Comparison of ENCODE assay signal across 15 cellular contexts in the genomic region with DNA sequence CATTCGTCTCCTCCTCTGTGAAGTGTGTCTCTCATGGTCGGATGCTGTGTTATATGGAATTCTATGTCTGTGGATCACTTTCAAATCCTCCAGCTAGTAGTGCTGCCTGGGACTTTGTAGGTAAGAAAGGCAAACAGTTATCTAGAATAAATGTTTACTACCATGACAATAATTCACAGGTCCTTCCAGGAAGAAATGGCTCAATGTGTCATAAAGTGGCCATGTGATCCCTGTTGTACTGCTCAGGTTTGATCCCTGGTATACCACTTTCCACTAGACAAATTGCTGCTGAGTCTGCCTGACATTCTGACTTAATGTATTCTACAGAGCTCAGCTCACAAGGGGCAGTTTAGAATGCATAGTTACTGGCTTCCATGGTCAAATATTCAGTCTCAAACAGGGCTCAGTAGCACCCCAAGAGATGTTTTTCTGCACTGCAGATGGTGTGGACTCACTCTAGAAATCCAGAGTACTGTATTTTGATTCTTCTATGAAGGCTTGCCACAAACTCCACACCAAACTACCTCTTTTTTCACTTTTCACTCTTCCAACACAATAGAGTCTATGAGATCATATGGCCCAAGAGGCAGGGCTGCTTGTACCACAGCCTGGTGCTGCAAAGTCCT. TPM values are rescaled to one million over a fixed set of nuclear protein-coding genes. Genes with fewer than 3 reads are reported as not detected.
DNase-seq lines count a peak whose midpoint lies in the region; ATAC-seq, FAIRE-seq and TF ChIP-seq lines count a peak whose summit lies in the region.
"Had no signal": no experiment of that assay in that cellular context is flagged by ENCODE, and none has a peak within 500 bp of the region (broad histone marks: within the 10 kb centered on the region; RNA-seq: fewer than 3 reads in every experiment).

No MANE protein-coding gene starts in this region.

- no peaks in the 10 kb centered on the region for H3K27me3 Mint-ChIP-seq in CD4-positive, CD25-positive, alpha-beta regulatory T cell
- peaks cover 14% of the 10 kb centered on the region for H3K27me3 Mint-ChIP-seq in mesothelial cell of epicardium (ENCODE audit: low read depth)

- H3K27ac Mint-ChIP-seq in CD4-positive, CD25-positive, alpha-beta regulatory T cell, result peak overlapping the region; percentile 13 to 70 (median 64)
- no peak overlapping the region for H3K27ac Mint-ChIP-seq in mesothelial cell of epicardium
- H3K27ac Mint-ChIP-seq: brain, CD14-positive monocyte, nephron had no signal

- no peak overlapping the region for H3K4me3 ChIP-seq in CD4-positive, CD25-positive, alpha-beta regulatory T cell (ENCODE audit: low read depth, low read length)
- H3K4me3 ChIP-seq in epithelial cell of proximal tubule (ENCODE audit: low read depth, low read length), result no peak overlapping the region

- H3K4me3 Mint-ChIP-seq in CD4-positive, CD25-positive, alpha-beta regulatory T cell, result peak overlapping the region in 2 of 4 donors; percentile 5 to 43
- H3K4me3 Mint-ChIP-seq in mesothelial cell of epicardium, result no peak overlapping the region
- H3K4me3 Mint-ChIP-seq: brain, CD14-positive monocyte, nephron had no signal

- TF ChIP-seq CTCF in epithelial cell of proximal tubule (conservative IDR thresholded peaks at IDR 0.05; ENCODE audit: low read depth, low read length), result peak; percentile 33
- no peak for TF ChIP-seq CTCF in mesothelial cell of epicardium (IDR thresholded peaks at IDR 0.05; ENCODE audit: unreplicated experiment)

- H3K4me1 ChIP-seq in CD4-positive, CD25-positive, alpha-beta regulatory T cell (ENCODE audit: control insufficient read depth, insufficient read depth, low read length, poor library complexity, severe bottlenecking), result peaks cover 26% of the 10 kb centered on the region

- H3K9me3 ChIP-seq in CD4-positive, CD25-positive, alpha-beta regulatory T cell (ENCODE audit: control insufficient read depth in 2 of 2, low read length in 2 of 2), result no peaks in the 10 kb centered on the region

- ATAC-seq in CD4-positive, CD25-positive, alpha-beta regulatory T cell (ENCODE audit: low read depth in 2 of 2), result no peak
- ATAC-seq in GM19395 (IDR thresholded peaks at IDR 0.05; ENCODE audit: unreplicated experiment), result peak; percentile 78
- peak; percentile 74 for ATAC-seq in HG03342 (IDR thresholded peaks at IDR 0.05; ENCODE audit: unreplicated experiment)

- DNase-seq in CD4-positive, CD25-positive, alpha-beta regulatory T cell, result peak in 1 of 3 donors; percentile 48
- no peak for DNase-seq in epithelial cell of proximal tubule (ENCODE audit: low read depth)
- DNase-seq in GM19240 (ENCODE audit: insufficient read length, low spot score), result no peak
- DNase-seq in A172 (ENCODE audit: low spot score), result no peak
- no peak for DNase-seq in GM19239 (ENCODE audit: insufficient read length, low spot score)
- DNase-seq in mesothelial cell of epicardium (ENCODE audit: low spot score in 2 of 2, unreplicated experiment in 2 of 2), result no peak
- DNase-seq: activated T-cell treated with anti-CD3 and anti-CD28 coated beads for 4 hours, NCI-H2029, T-helper 9 cell had no signal

- no peak for FAIRE-seq in GM19239 (lab: Jason Lieb, UNC)
- FAIRE-seq: endothelial cell of umbilical vein had no signal

- no peak overlapping the region for H3K27ac ChIP-seq in CD4-positive, CD25-positive, alpha-beta regulatory T cell (ENCODE audit: insufficient read depth, low read length, poor library complexity, severe bottlenecking)

- H3K27me3 ChIP-seq in CD4-positive, CD25-positive, alpha-beta regulatory T cell (ENCODE audit: control insufficient read depth, insufficient read depth, low read length), result no peaks in the 10 kb centered on the region

- H3K36me3 Mint-ChIP-seq in CD4-positive, CD25-positive, alpha-beta regulatory T cell, result no peaks in the 10 kb centered on the region
- H3K36me3 Mint-ChIP-seq in mesothelial cell of epicardium, result no peaks in the 10 kb centered on the region
- H3K36me3 Mint-ChIP-seq: brain, CD14-positive monocyte had no signal

- no peaks in the 10 kb centered on the region for H3K9me3 Mint-ChIP-seq in CD4-positive, CD25-positive, alpha-beta regulatory T cell
- no peaks in the 10 kb centered on the region for H3K9me3 Mint-ChIP-seq in mesothelial cell of epicardium
- H3K9me3 Mint-ChIP-seq: nephron had no signal

- H3K4me1 Mint-ChIP-seq in CD4-positive, CD25-positive, alpha-beta regulatory T cell, result peaks cover 23 to 52% (median 33%) of the 10 kb centered on the region in 4 donors
- peaks cover 4% of the 10 kb centered on the region for H3K4me1 Mint-ChIP-seq in mesothelial cell of epicardium
- H3K4me1 Mint-ChIP-seq: CD14-positive monocyte had no signal

- H3K36me3 ChIP-seq in CD4-positive, CD25-positive, alpha-beta regulatory T cell (ENCODE audit: control insufficient read depth, insufficient read depth, low read length), result no peaks in the 10 kb centered on the region

RNA-seq across cellular contexts. Expression of a gene that starts 21.8 kb away (rescaled TPM):
- total RNA-seq in CD4-positive, CD25-positive, alpha-beta regulatory T cell, result 19.3 TPM
- 10 to 100 TPM in 2 of 4 donors, 1 to 10 TPM in 2; 4.4 to 17.3 (median 11.8) TPM for polyA plus RNA-seq in CD4-positive, CD25-positive, alpha-beta regulatory T cell
- total RNA-seq in epithelial cell of proximal tubule, result not detected in 2 replicates
- total RNA-seq in A172 (2014; rRNA removed; shearing (Covaris generic)), result not detected in 2 replicates
- total RNA-seq in mesothelial cell of epicardium, result not detected in 3 replicates
- total RNA-seq: endothelial cell of umbilical vein had no signal
- polyA plus RNA-seq: CD14-positive monocyte, endothelial cell of umbilical vein had no signal

RNA-seq across cellular contexts. Expression of a gene that starts 35.7 kb away (rescaled TPM):
- total RNA-seq in CD4-positive, CD25-positive, alpha-beta regulatory T cell, result 82.8 TPM
- 10 to 100 TPM in 3 of 4 donors, 1 to 10 TPM in 1; 9.3 to 14.7 (median 10.5) TPM for polyA plus RNA-seq in CD4-positive, CD25-positive, alpha-beta regulatory T cell
- total RNA-seq in epithelial cell of proximal tubule (5.2 and 5.7 TPM in 2 replicates), mesothelial cell of epicardium (14.8 to 15.7 TPM (median 15.3 TPM) in 3 replicates)
- 2.4 and 4.2 TPM in 2 replicates for total RNA-seq in A172 (2014; rRNA removed; shearing (Covaris generic))

Comparison
In these comparisons a context has a peak if more than half of its experiments do, and no peak if none do; other contexts are left out.
1. ATAC-seq: peak in GM19395 (single experiment) and HG03342 (single experiment); none in CD4-positive, CD25-positive, alpha-beta regulatory T cell (0 of 2).
2. RNA of a gene that starts 21.8 kb away (total RNA-seq): 19.3 TPM in CD4-positive, CD25-positive, alpha-beta regulatory T cell (single experiment); not detected in epithelial cell of proximal tubule, not detected in A172 and not detected in mesothelial cell of epicardium; every median in the first group is over 10 times any median in the second.